Comparison of ENCODE assay signal across 10 cellular contexts in the genomic region with DNA sequence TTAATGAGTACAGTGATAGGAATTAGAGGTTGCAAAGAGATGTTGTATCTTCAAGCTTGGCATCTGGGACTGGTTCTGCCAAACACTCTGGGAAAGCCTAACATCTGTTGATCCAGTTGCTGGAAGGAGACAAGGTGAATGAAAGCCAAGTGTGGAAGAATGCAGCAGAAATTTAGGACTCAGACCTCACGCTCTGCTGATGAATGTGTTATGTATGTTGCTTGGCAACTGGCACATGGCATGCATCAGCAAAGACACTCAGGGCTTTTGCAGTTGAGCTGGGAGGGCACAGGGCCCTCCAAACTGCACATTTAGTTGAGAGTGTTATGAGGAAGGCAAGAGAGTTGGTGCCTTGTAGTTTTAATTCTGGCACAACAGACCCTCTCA.
DNase-seq lines count a peak whose midpoint lies in the region; ATAC-seq and TF ChIP-seq lines count a peak whose summit lies in the region.
"Had no signal": no experiment of that assay in that cellular context is flagged by ENCODE, and none has a peak within 500 bp of the region (broad histone marks: within the 10 kb centered on the region; RNA-seq: fewer than 3 reads in every experiment).

No MANE protein-coding gene starts in this region.

- H3K9me3 ChIP-seq in AG04450 (ENCODE audit: control insufficient read depth, insufficient read depth, low read length) (no peaks in the 10 kb centered on the region), esophagus muscularis mucosa (no peaks in the 10 kb centered on the region), muscle layer of colon (ENCODE audit: low read length) (no peaks in the 10 kb centered on the region)

- CTCF ChIA-PET in AG04450 (lab: Charles Lee) = no interaction called here

- H3K4me1 ChIP-seq in esophagus muscularis mucosa = peaks cover 24 to 68% (median 62%) of the 10 kb centered on the region in 4 donors
- peaks cover 44% of the 10 kb centered on the region for H3K4me1 ChIP-seq in muscle layer of colon (ENCODE audit: insufficient read depth, low read length)

- DNase-seq in AG04450 (ENCODE audit: low read depth, low spot score) (peak; percentile 51), M059J (ENCODE audit: low read depth) (peak; percentile 96), esophagus muscularis mucosa (ENCODE audit: extremely low spot score) (no peak), posterior cingulate gyrus (no peak), NCI-H2196 treated with DMSO at 0.1 percent for 48 hours (lab: John Stamatoyannopoulos, UW; ENCODE audit: unreplicated experiment) (no peak)
- no peak for DNase-seq in stimulated activated CD4-positive, alpha-beta T cell treated with anti-CD3 and anti-CD28 coated beads, Interleukin-4, amount 100 ng/mL, for 1 hour
- DNase-seq: SHP77 treated with DMSO at 0.1 percent for 48 hours had no signal

- H3K27me3 ChIP-seq in AG04450 (ENCODE audit: control insufficient read depth, insufficient read depth, low read length) (no peaks in the 10 kb centered on the region), esophagus muscularis mucosa (no peaks in the 10 kb centered on the region), muscle layer of colon (ENCODE audit: control insufficient read depth in 1 of 2, insufficient read depth in 2 of 2, low read length in 2 of 2) (no peaks in the 10 kb centered on the region)

- H3K27ac ChIP-seq in AG04450 (ENCODE audit: low read depth, low read length) (peak overlapping the region; percentile 74), esophagus muscularis mucosa (replicated peaks in 1 of 4) (peak overlapping the region; percentile 67 to 82 (median 79)), muscle layer of colon (ENCODE audit: low read depth, low read length) (peak overlapping the region; percentile 37)
- H3K27ac ChIP-seq: KMS-11 had no signal

- 27% methylated on average over 1 of the region's 1 CpG for WGBS in esophagus muscularis mucosa

- no peak for ATAC-seq in HG03469 (IDR thresholded peaks at IDR 0.05; ENCODE audit: unreplicated experiment)

- H3K36me3 ChIP-seq in esophagus muscularis mucosa (no peaks in the 10 kb centered on the region), muscle layer of colon (ENCODE audit: insufficient read depth, low read length) (no peaks in the 10 kb centered on the region)

- POLR2A ChIA-PET in AG04450 (lab: Yijun Ruan, JAX) = interaction anchor here (0.6 to 2.2 kb wide), 4 partner anchors 15 to 223 kb away, joined by 3 to 12 read pairs (median 4); no protein-coding TSS in a partner anchor

- no peak overlapping the region for H3K4me3 ChIP-seq in AG04450 (ENCODE audit: low read depth, low read length)
- no peak overlapping the region for H3K4me3 ChIP-seq in esophagus muscularis mucosa
- H3K4me3 ChIP-seq in muscle layer of colon (ENCODE audit: low read depth in 1 of 2, low read length in 2 of 2) = no peak overlapping the region

- TF ChIP-seq EP300 in esophagus muscularis mucosa (IDR thresholded peaks at IDR 0.05) = no peak

- no peak overlapping the region for H3K9ac ChIP-seq in muscle layer of colon (ENCODE audit: low read length)
- H3K9ac ChIP-seq: KMS-11 had no signal

- no peak for TF ChIP-seq POLR2A in esophagus muscularis mucosa (IDR thresholded peaks at IDR 0.05; ENCODE audit: low read depth)

- TF ChIP-seq CTCF in AG04450 (IDR thresholded peaks at IDR 0.05; ENCODE audit: low read depth, low read length) = no peak
- TF ChIP-seq CTCF in esophagus muscularis mucosa (IDR thresholded peaks at IDR 0.05) = no peak

- intact Hi-C loops in esophagus muscularis mucosa (cut with DNase I) (no loop called here), posterior cingulate gyrus (cut with DNase I) (no loop called here)

Comparison
In these comparisons a context has a peak if more than half of its experiments do, and no peak if none do; other contexts are left out.
1. DNase-seq: peak in AG04450 (single experiment) and M059J (single experiment); none in esophagus muscularis mucosa (single experiment), stimulated activated CD4-positive, alpha-beta T cell treated with anti-CD3 and anti-CD28 coated beads, Interleukin-4, amount 100 ng/mL, for 1 hour (single experiment), posterior cingulate gyrus (0 of 10) and NCI-H2196 treated with DMSO at 0.1 percent for 48 hours (single experiment).
2. Peak in every context shown above with its lines, with median percentiles within 50 percentile points of each other: H3K27ac ChIP-seq.